Comparison of ENCODE assay signal across 13 cellular contexts in genomic region chr4:77432702-77433101, GRCh38.
DNase-seq lines count a peak whose midpoint lies in the region; ATAC-seq and TF ChIP-seq lines count a peak whose summit lies in the region.
"Had no signal": no experiment of that assay in that cellular context is flagged by ENCODE, and none has a peak within 500 bp of the region (broad histone marks: within the 10 kb centered on the region; RNA-seq: fewer than 3 reads in every experiment).

No MANE protein-coding gene starts in this region.

- H3T11ph ChIP-seq in H9 (ENCODE audit: low read length), result no peak overlapping the region

- H3K36me3 Mint-ChIP-seq in H9 (ENCODE audit: insufficient read depth in 1 of 3, low read depth in 3 of 3), result no peaks in the 10 kb centered on the region
- H3K36me3 Mint-ChIP-seq: activated CD4-positive, alpha-beta memory T cell treated with anti-CD3 and anti-CD28 coated beads for 36 hours; stimulated activated effector memory CD8-positive, alpha-beta T cell treated with anti-CD3 and anti-CD28 coated beads, Interleukin-12 subunit alpha, Interleukin-12 subunit beta, amount 100 ng/mL, for 72 hours had no signal

- H3K9me3 ChIP-seq in BE2C (no peaks in the 10 kb centered on the region), H9 (ENCODE audit: control insufficient read depth, low read depth, low read length) (no peaks in the 10 kb centered on the region)

- H3K14ac ChIP-seq in H9 (ENCODE audit: insufficient read depth, low read length), result no peak overlapping the region

- peaks cover 3 to 4% of the 10 kb centered on the region in 2 experiments; a peak in 1 of 4 replicates for H3K4me1 Mint-ChIP-seq in H9
- H3K4me1 Mint-ChIP-seq: stimulated activated effector memory CD8-positive, alpha-beta T cell treated with anti-CD3 and anti-CD28 coated beads, Interleukin-12 subunit alpha, Interleukin-12 subunit beta, amount 100 ng/mL, for 72 hours had no signal

- H2BK20ac ChIP-seq in H9 (ENCODE audit: low read depth, low read length, poor library complexity, severe bottlenecking), result no peak overlapping the region

- no peak overlapping the region for H3K27ac Mint-ChIP-seq in H9
- H3K27ac Mint-ChIP-seq: activated CD4-positive, alpha-beta memory T cell treated with anti-CD3 and anti-CD28 coated beads for 36 hours; stimulated activated effector memory CD8-positive, alpha-beta T cell treated with anti-CD3 and anti-CD28 coated beads, Interleukin-12 subunit alpha, Interleukin-12 subunit beta, amount 100 ng/mL, for 72 hours; T-helper 1 cell treated with Interleukin-12 subunit alpha and Interleukin-12 subunit beta and Interleukin-4 antibody, amounts not matched to agents 30 μg/mL and 1 μg/mL, for 36 hours had no signal

- H3K79me2 ChIP-seq in H9 (ENCODE audit: insufficient read depth, low read length), result no peaks in the 10 kb centered on the region

- no peak overlapping the region for H2AFZ ChIP-seq in H9 (ENCODE audit: low read length)

- in situ Hi-C loops in SK-MEL-5 (cut with HindIII; ENCODE audit: low pct_unique_long_range_greater_than_20kb, low sequenced_read_pairs), result no loop called here

- H3K9me3 Mint-ChIP-seq in H9, result no peaks in the 10 kb centered on the region
- H3K9me3 Mint-ChIP-seq: activated CD4-positive, alpha-beta memory T cell treated with anti-CD3 and anti-CD28 coated beads for 36 hours; stimulated activated effector memory CD8-positive, alpha-beta T cell treated with anti-CD3 and anti-CD28 coated beads, Interleukin-12 subunit alpha, Interleukin-12 subunit beta, amount 100 ng/mL, for 72 hours; T-helper 1 cell treated with Interleukin-12 subunit alpha and Interleukin-12 subunit beta and Interleukin-4 antibody, amounts not matched to agents 30 μg/mL and 1 μg/mL, for 36 hours had no signal

- H2BK5ac ChIP-seq in H9 (ENCODE audit: insufficient read length, low read length), result no peak overlapping the region

- no peaks in the 10 kb centered on the region; the same call in 1 of the 2 replicates for H3K27me3 Mint-ChIP-seq in H9 (ENCODE audit: low read depth)
- H3K27me3 Mint-ChIP-seq: activated CD4-positive, alpha-beta memory T cell treated with anti-CD3 and anti-CD28 coated beads for 36 hours had no signal

- ATAC-seq in left lobe of liver (peak; percentile 69), HG02763 (IDR thresholded peaks at IDR 0.05; ENCODE audit: unreplicated experiment) (no peak)

- H2BK120ac ChIP-seq in H9 (ENCODE audit: low read depth, low read length, poor library complexity, severe bottlenecking), result no peak overlapping the region

- no peak overlapping the region for H4K5ac ChIP-seq in H9 (ENCODE audit: insufficient read length, low read depth, low read length)

- H3K27me3 ChIP-seq in BE2C (no peaks in the 10 kb centered on the region), H9 (ENCODE audit: insufficient read depth, low read length) (no peaks in the 10 kb centered on the region)

- no peak overlapping the region for H3K23ac ChIP-seq in H9 (ENCODE audit: insufficient read length, low read depth, low read length)

- H4K91ac ChIP-seq in H9 (ENCODE audit: insufficient read length, low read depth, low read length), result no peak overlapping the region

- peak; percentile 22; the same call in 1 of the 2 replicates for TF ChIP-seq CTCF in BE2C (IDR thresholded peaks at IDR 0.05; ENCODE audit: low read depth, low read length)
- TF ChIP-seq CTCF in H9 (conservative IDR thresholded peaks at IDR 0.05), result peak; percentile 50
- no peak for TF ChIP-seq CTCF in GM20000 (IDR thresholded peaks at IDR 0.05; ENCODE audit: extremely low read depth, missing control alignments)

- H3K79me1 ChIP-seq in H9 (ENCODE audit: insufficient read depth, low read depth, low read length, poor library complexity, severe bottlenecking), result no peaks in the 10 kb centered on the region

- DNase-seq in BE2C, result no peak
- no peak for DNase-seq in H9
- peak; percentile 43 for DNase-seq in SK-MEL-5 (ENCODE audit: low read depth, low spot score)
- DNase-seq in left lobe of liver (ENCODE audit: low spot score), result no peak
- DNase-seq in SIG-M5 treated with dmso at 0.1 percent for 504 hours (lab: John Stamatoyannopoulos, UW; ENCODE audit: unreplicated experiment), result no peak
- DNase-seq in putamen (ENCODE audit: low spot score), result no peak
- DNase-seq in GM20000 (ENCODE audit: low spot score), result no peak
- DNase-seq: activated gamma-delta T cell had no signal

- no peak overlapping the region for H3K4me3 ChIP-seq in BE2C (ENCODE audit: low read depth, low read length)

- no peak overlapping the region for H4K8ac ChIP-seq in H9 (replicated peaks; ENCODE audit: insufficient read length, low read depth, low read length)

- WGBS in H9 (ENCODE audit: extremely low coverage, insufficient read length, low lambda C conversion rate), result no CpG with 5 or more reads among the region's 3 CpGs

- H2BK12ac ChIP-seq in H9 (ENCODE audit: insufficient read length, low read depth, low read length), result no peak overlapping the region

- H3K4me3 Mint-ChIP-seq in H9, result no peak overlapping the region
- H3K4me3 Mint-ChIP-seq: activated CD4-positive, alpha-beta memory T cell treated with anti-CD3 and anti-CD28 coated beads for 36 hours; stimulated activated effector memory CD8-positive, alpha-beta T cell treated with anti-CD3 and anti-CD28 coated beads, Interleukin-12 subunit alpha, Interleukin-12 subunit beta, amount 100 ng/mL, for 72 hours; T-helper 1 cell treated with Interleukin-12 subunit alpha and Interleukin-12 subunit beta and Interleukin-4 antibody, amounts not matched to agents 30 μg/mL and 1 μg/mL, for 36 hours had no signal

- H3K56ac ChIP-seq in H9 (ENCODE audit: insufficient read length, low read depth, low read length), result no peak overlapping the region

- no peak overlapping the region for H3K27ac ChIP-seq in H9 (ENCODE audit: insufficient read length, low read depth, low read length)
- H3K27ac ChIP-seq: epithelial cell of prostate had no signal

- no peaks in the 10 kb centered on the region for H3K23me2 ChIP-seq in H9 (ENCODE audit: insufficient read length, low read depth, low read length, poor library complexity, severe bottlenecking)

- H3K4me1 ChIP-seq in BE2C (no peaks in the 10 kb centered on the region), H9 (ENCODE audit: insufficient read depth, low read length) (no peaks in the 10 kb centered on the region)

- no peak overlapping the region for H3K4me2 ChIP-seq in H9 (ENCODE audit: insufficient read depth, insufficient read length, low read length)

- no peak overlapping the region for H3K18ac ChIP-seq in H9 (ENCODE audit: insufficient read length, low read depth, low read length)

- no peak overlapping the region for H2AK5ac ChIP-seq in H9 (ENCODE audit: insufficient read length, low read length)

- no peaks in the 10 kb centered on the region for H3K36me3 ChIP-seq in BE2C

- no peaks in the 10 kb centered on the region for H4K20me1 ChIP-seq in H9 (ENCODE audit: control insufficient read depth, insufficient read depth, insufficient read length)

- H3K4ac ChIP-seq in H9 (ENCODE audit: low read depth, low read length), result no peak overlapping the region

- no peak overlapping the region for H3K9ac ChIP-seq in H9 (ENCODE audit: extremely low read depth, insufficient read length, low read length)

- H2BK15ac ChIP-seq in H9 (ENCODE audit: low read depth, low read length), result no peak overlapping the region
